10 cellular contexts compared by ENCODE assay signal in the genomic region with DNA sequence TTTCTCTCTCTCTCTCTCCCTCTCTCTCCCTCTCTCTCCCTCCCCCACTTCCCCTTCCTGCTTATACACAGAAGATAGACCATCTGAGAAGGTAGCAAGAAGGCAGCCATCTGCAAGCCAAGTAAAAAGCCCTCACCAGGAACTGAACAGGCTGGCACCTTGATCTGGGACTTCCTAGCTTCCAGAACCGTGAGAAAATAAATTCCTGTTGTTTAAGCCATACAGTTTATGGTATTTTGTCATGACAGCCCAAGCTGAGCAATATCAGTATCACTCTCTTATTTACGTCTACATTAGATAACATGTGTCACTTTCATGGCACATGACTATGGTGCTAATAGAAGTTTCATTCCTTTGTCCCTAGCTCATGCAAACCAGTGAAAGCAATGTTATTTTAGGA.
DNase-seq lines count a peak whose midpoint lies in the region; ATAC-seq and TF ChIP-seq lines count a peak whose summit lies in the region.
"Had no signal": no experiment of that assay in that cellular context is flagged by ENCODE, and none has a peak within 500 bp of the region (broad histone marks: within the 10 kb centered on the region; RNA-seq: fewer than 3 reads in every experiment).

No MANE protein-coding gene starts in this region.

- no peak overlapping the region for H3K4me3 Mint-ChIP-seq in CD8-positive, alpha-beta T cell
- H3K4me3 Mint-ChIP-seq: neural progenitor cell had no signal

- peaks cover 73% of the 10 kb centered on the region for H3K4me1 Mint-ChIP-seq in CD8-positive, alpha-beta T cell (ENCODE audit: low read depth)

- no peak overlapping the region for H3K27ac ChIP-seq in CD8-positive, alpha-beta T cell (ENCODE audit: low read depth, low read length)
- H3K27ac ChIP-seq in body of pancreas: peak overlapping the region; percentile 45 to 70 (median 52)
- peak overlapping the region; percentile 67 to 82 for H3K27ac ChIP-seq in lung (ENCODE audit: low read depth in 1 of 2, low read length in 1 of 2)
- no peak overlapping the region for H3K27ac ChIP-seq in testis
- H3K27ac ChIP-seq: neural progenitor cell had no signal

- WGBS in body of pancreas, 2 donors: 13 to 15% methylated on average over 2 of the region's 2 CpGs
- 72 to 76% methylated on average over 2 of the region's 2 CpGs for WGBS in lung, 2 donors
- WGBS in testis, 2 donors: 79 to 82% methylated on average over 2 of the region's 2 CpGs

- POLR2A ChIA-PET in CD8-positive, alpha-beta T cell (lab: Charles Lee): no interaction called here

- peak overlapping the region; percentile 38 for H3K27ac Mint-ChIP-seq in CD8-positive, alpha-beta T cell
- H3K27ac Mint-ChIP-seq: neural progenitor cell had no signal

- no peak for ATAC-seq in CD8-positive, alpha-beta T cell
- ATAC-seq in HG02798 (IDR thresholded peaks at IDR 0.05; ENCODE audit: poor library complexity, unreplicated experiment): peak; percentile 39
- ATAC-seq in body of pancreas: peak; percentile 78
- no peak for ATAC-seq in lung (ENCODE audit: insufficient read depth, low FRiP score)

- H3K36me3 ChIP-seq in CD8-positive, alpha-beta T cell (ENCODE audit: insufficient read depth, low read length): no peaks in the 10 kb centered on the region
- H3K36me3 ChIP-seq in body of pancreas (replicated peaks in 1 of 2; ENCODE audit: insufficient read depth in 1 of 2, low read depth in 2 of 2) (no peaks in the 10 kb centered on the region), lung (ENCODE audit: control insufficient read depth in 2 of 2, insufficient read depth in 2 of 2, low read length in 2 of 2) (no peaks in the 10 kb centered on the region), testis (ENCODE audit: low read depth, missing control alignments) (no peaks in the 10 kb centered on the region), H7 (replicated peaks; ENCODE audit: control insufficient read depth, insufficient read depth, low read length) (no peaks in the 10 kb centered on the region)
- H3K36me3 ChIP-seq: neural progenitor cell had no signal

- H3K9me3 ChIP-seq in CD8-positive, alpha-beta T cell (ENCODE audit: low read length): no peaks in the 10 kb centered on the region
- no peaks in the 10 kb centered on the region for H3K9me3 ChIP-seq in body of pancreas
- H3K9me3 ChIP-seq in lung (ENCODE audit: control insufficient read depth in 2 of 2, insufficient read depth in 1 of 2, low read length in 1 of 2): no peaks in the 10 kb centered on the region
- H3K9me3 ChIP-seq in testis: no peaks in the 10 kb centered on the region

- TF ChIP-seq CTCF in CD8-positive, alpha-beta T cell (IDR thresholded peaks at IDR 0.05): no peak
- TF ChIP-seq CTCF in body of pancreas (IDR thresholded peaks at IDR 0.05) (no peak), lung (IDR thresholded peaks at IDR 0.05; ENCODE audit: control extremely low read depth, extremely low read depth) (no peak), testis (IDR thresholded peaks at IDR 0.05) (no peak)

- H3K27me3 ChIP-seq in CD8-positive, alpha-beta T cell (ENCODE audit: insufficient read depth, low read length): no peaks in the 10 kb centered on the region
- H3K27me3 ChIP-seq in body of pancreas (no peaks in the 10 kb centered on the region), lung (ENCODE audit: control insufficient read depth, insufficient read depth) (no peaks in the 10 kb centered on the region), testis (no peaks in the 10 kb centered on the region), H7 (ENCODE audit: control insufficient read depth, insufficient read depth, low read length) (no peaks in the 10 kb centered on the region)
- H3K27me3 ChIP-seq: neural progenitor cell had no signal

- intact Hi-C loops in CD8-positive, alpha-beta T cell (cut with DNase I, micrococcal nuclease): no loop called here
- intact Hi-C loops in body of pancreas (cut with DNase I) (no loop called here), posterior vena cava (cut with DNase I) (no loop called here), testis (cut with DNase I; ENCODE audit: low total_unique reads) (no loop called here)

- no peaks in the 10 kb centered on the region for H3K9me3 Mint-ChIP-seq in CD8-positive, alpha-beta T cell
- H3K9me3 Mint-ChIP-seq: neural progenitor cell had no signal

- no peak for DNase-seq in CD8-positive, alpha-beta T cell
- DNase-seq in body of pancreas (peak in 2 of 4 donors; percentile 11 to 22), lung (ENCODE audit: low spot score) (no peak), posterior vena cava (ENCODE audit: low spot score) (no peak), testis (no peak), NCI-H146 (lab: John Stamatoyannopoulos, UW) (no peak), H7 (no peak)
- DNase-seq: cortex of kidney had no signal

- H3K4me1 ChIP-seq in CD8-positive, alpha-beta T cell (ENCODE audit: insufficient read depth, low read length): peaks cover 20% of the 10 kb centered on the region
- H3K4me1 ChIP-seq in body of pancreas (peaks cover 25% of the 10 kb centered on the region), lung (ENCODE audit: control insufficient read depth in 2 of 2, insufficient read depth in 2 of 2, low read length in 2 of 2) (peaks cover 0 to 8% of the 10 kb centered on the region in 2 donors), testis (no peaks in the 10 kb centered on the region)
- H3K4me1 ChIP-seq: neural progenitor cell had no signal

- peaks cover 67% of the 10 kb centered on the region for H3K36me3 Mint-ChIP-seq in CD8-positive, alpha-beta T cell
- H3K36me3 Mint-ChIP-seq: neural progenitor cell had no signal

- TF ChIP-seq POLR2A in body of pancreas (IDR thresholded peaks at IDR 0.05) (no peak), testis (IDR thresholded peaks at IDR 0.05) (no peak)

- H3K4me3 ChIP-seq in CD8-positive, alpha-beta T cell (ENCODE audit: low read depth, low read length): no peak overlapping the region
- H3K4me3 ChIP-seq in body of pancreas (no peak overlapping the region), lung (no peak overlapping the region), testis (no peak overlapping the region), H7 (ENCODE audit: insufficient read depth, low read depth, low read length) (no peak overlapping the region)
- H3K4me3 ChIP-seq: neural progenitor cell had no signal

- CTCF ChIA-PET in CD8-positive, alpha-beta T cell (lab: Charles Lee): no interaction called here

- no peaks in the 10 kb centered on the region for H3K27me3 Mint-ChIP-seq in CD8-positive, alpha-beta T cell (ENCODE audit: low read depth)

Comparison
In these comparisons a context has a peak if more than half of its experiments do, and no peak if none do; other contexts are left out.
1. ATAC-seq: peak in HG02798 (single experiment) and body of pancreas (single experiment); none in CD8-positive, alpha-beta T cell (single experiment) and lung (single experiment).
2. H3K27ac ChIP-seq: peak in body of pancreas (4 of 4) and lung (2 of 2); none in CD8-positive, alpha-beta T cell (single experiment) and testis (0 of 2).